37 cellular contexts compared by ENCODE assay signal in genomic region chr7:111150709-111151108, GRCh38. TPM values are rescaled to one million over a fixed set of nuclear protein-coding genes. Genes with fewer than 3 reads are reported as not detected.
"Had no signal": no experiment of that assay in that cellular context is flagged by ENCODE, and none has a peak within 500 bp of the region (broad histone marks: within the 10 kb centered on the region; RNA-seq: fewer than 3 reads in every experiment).

No MANE protein-coding gene starts in this region.

- H3K27ac ChIP-seq: KMS-11 had no signal

- H3K27me3 ChIP-seq: MG63 had no signal

- H3K36me3 ChIP-seq: MG63 had no signal

- H3K9ac ChIP-seq: KMS-11 had no signal

- H3K9me3 ChIP-seq: MG63 had no signal

- H3K4me3 ChIP-seq: MG63 had no signal

- DNase-seq: Karpas-422, Kasumi-1, KG1, MG63, MM.1S, MV-4-11, NCI-H1048, NCI-H1092, NCI-H1092 treated with DMSO at 0.1 percent for 48 hours, NCI-H1105, NCI-H1105 treated with DMSO at 0.1 percent for 48 hours, NCI-H1417, NCI-H1417 treated with DMSO at 0.1 percent for 48 hours, NCI-H1436, NCI-H1436 treated with DMSO at 0.1 percent for 48 hours, NCI-H146, NCI-H1694, NCI-H1694 treated with DMSO at 0.1 percent for 48 hours, NCI-H187, NCI-H187 treated with DMSO at 0.1 percent for 48 hours, NCI-H1930, NCI-H2029, NCI-H2029 treated with DMSO at 0.1 percent for 48 hours, NCI-H2081, NCI-H2081 treated with DMSO at 0.1 percent for 48 hours, NCI-H2107, NCI-H2171, NCI-H2171 treated with DMSO at 0.1 percent for 48 hours, NCI-H2227 treated with DMSO at 0.1 percent for 48 hours, NCI-H226, NCI-H345, NCI-H446, NCI-H446 treated with DMSO at 0.1 percent for 48 hours, NCI-H510A had no signal

- H3K4me2 ChIP-seq: KMS-11 had no signal

RNA-seq across cellular contexts. Expression of gene LRRN3, which starts 59.8 kb away (rescaled TPM):
- total RNA-seq: MCF 10A, NCI-H460 had no signal
